ENCODE assay signal across 8 cellular contexts in the genomic region with DNA sequence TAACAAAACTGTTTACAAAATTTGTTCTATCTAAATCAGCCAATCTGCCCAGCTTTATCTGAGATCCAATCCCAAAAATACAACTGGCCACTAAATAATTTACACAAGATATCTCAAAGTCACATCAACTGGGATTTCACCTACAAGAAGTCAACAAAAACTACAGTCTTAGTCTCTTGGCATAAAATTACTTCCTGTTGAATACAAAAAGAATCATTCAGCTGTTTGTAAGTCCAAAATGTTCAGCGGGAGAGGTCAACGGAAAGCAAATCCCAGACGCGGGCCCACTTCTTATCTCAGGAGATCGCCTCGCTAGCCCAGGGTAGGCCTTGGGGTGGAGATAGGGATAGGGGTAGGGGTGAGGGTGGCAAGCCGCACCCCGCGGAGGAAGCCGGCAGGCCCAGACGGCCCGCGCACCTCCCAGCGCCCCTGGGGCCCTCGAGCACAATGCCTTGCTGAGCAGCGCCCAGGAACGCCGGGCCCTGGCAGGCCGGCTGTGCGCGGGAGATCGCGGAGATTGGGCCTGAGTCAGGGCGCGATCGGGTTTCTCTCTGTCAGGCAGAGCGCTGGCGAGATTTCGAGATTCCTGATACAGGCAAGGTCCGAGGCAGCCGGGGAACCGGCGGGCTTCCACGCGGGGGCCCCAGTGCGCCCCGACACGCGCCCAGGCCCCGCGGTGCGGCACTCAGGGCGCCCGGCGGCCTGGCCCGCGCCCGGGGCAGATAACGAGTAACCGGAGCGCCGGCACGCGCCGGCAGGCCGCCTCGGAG. TPM values are rescaled to one million over a fixed set of nuclear protein-coding genes. Genes with fewer than 3 reads are reported as not detected.
DNase-seq lines count a peak whose midpoint lies in the region; ATAC-seq and TF ChIP-seq lines count a peak whose summit lies in the region.

No MANE protein-coding gene starts in this region.

- CTCF ChIA-PET in activated B cell treated with CpG ODN at 0.5 μM for 24 hours (lab: Charles Lee) = interaction anchor here (0.6 to 2.0 kb wide), 7 partner anchors 13 to 221 kb away, joined by 3 to 10 read pairs (median 5); no protein-coding TSS in a partner anchor

- peaks cover 47% of the 10 kb centered on the region for H3K36me3 Mint-ChIP-seq in activated B cell treated with CpG ODN at 0.5 μM for 24 hours (ENCODE audit: low read depth)

- peak; percentile 30 for DNase-seq in NCI-H1694 treated with DMSO at 0.1 percent for 48 hours (lab: John Stamatoyannopoulos, UW)
- no peak for DNase-seq in NCI-H1694 (lab: John Stamatoyannopoulos, UW)
- peak; percentile 46 for DNase-seq in NCI-H2029 treated with DMSO at 0.1 percent for 48 hours (lab: John Stamatoyannopoulos, UW)
- peak; percentile 72 for DNase-seq in activated B cell treated with CpG ODN at 0.5 μM for 24 hours
- peak; percentile 66 to 78 for DNase-seq in cardiac fibroblast (ENCODE audit: low read depth in 2 of 2)
- peak; percentile 90 for DNase-seq in iris pigment epithelial cell (ENCODE audit: low read depth)
- peak; percentile 62 for DNase-seq in stimulated activated CD4-positive, alpha-beta T cell treated with anti-CD3 and anti-CD28 coated beads, Interleukin-12 subunit alpha, Interleukin-12 subunit beta, amount 100 ng/mL, for 4 hours

- peaks cover 39% of the 10 kb centered on the region for H3K4me1 Mint-ChIP-seq in activated B cell treated with CpG ODN at 0.5 μM for 24 hours

- POLR2A ChIA-PET in activated B cell treated with CpG ODN at 0.5 μM for 24 hours (lab: Charles Lee) = interaction anchor here (0.6 to 2.6 kb wide), 17 partner anchors 12 to 230 kb away, joined by 3 to 33 read pairs (median 5); a partner anchor contains a TSS

- ATAC-seq in HG02852 (IDR thresholded peaks at IDR 0.05; ENCODE audit: unreplicated experiment) (peak; percentile 72), activated B cell treated with CpG ODN at 0.5 μM for 24 hours (ENCODE audit: low read depth) (peak; percentile 71)

- intact Hi-C loops in activated B cell treated with CpG ODN at 0.5 μM for 24 hours (cut with micrococcal nuclease) = loop anchor here (1.0 to 2.0 kb wide), 5 partner anchors 89 to 253 kb away; no protein-coding TSS in a partner anchor

- peak overlapping the region; percentile 95 for H3K27ac Mint-ChIP-seq in activated B cell treated with CpG ODN at 0.5 μM for 24 hours

- H3K4me3 Mint-ChIP-seq in activated B cell treated with CpG ODN at 0.5 μM for 24 hours = peak overlapping the region; percentile 96

- H3K4me3 ChIP-seq in cardiac fibroblast (replicated peaks in 1 of 2; ENCODE audit: low read depth in 2 of 2, low read length in 2 of 2) = peak overlapping the region; percentile 76 to 83

- H3K9me3 Mint-ChIP-seq in activated B cell treated with CpG ODN at 0.5 μM for 24 hours = no peaks in the 10 kb centered on the region

- no peaks in the 10 kb centered on the region for H3K27me3 Mint-ChIP-seq in activated B cell treated with CpG ODN at 0.5 μM for 24 hours

- TF ChIP-seq CTCF in activated B cell treated with CpG ODN at 0.5 μM for 24 hours (IDR thresholded peaks at IDR 0.05) = no peak
- no peak for TF ChIP-seq CTCF in cardiac fibroblast (IDR thresholded peaks at IDR 0.05; ENCODE audit: low read depth, low read length)

RNA-seq across cellular contexts. Expression of a gene that starts 0.7 kb away (rescaled TPM):
- total RNA-seq in activated B cell treated with CpG ODN at 0.5 μM for 24 hours = 201 and 212 TPM in 2 replicates

RNA-seq across cellular contexts. Expression of a gene that starts 6.4 kb away (rescaled TPM):
- total RNA-seq in activated B cell treated with CpG ODN at 0.5 μM for 24 hours = 11.9 and 13.1 TPM in 2 replicates
